Comparison of ENCODE assay signal across 18 cellular contexts in the genomic region with DNA sequence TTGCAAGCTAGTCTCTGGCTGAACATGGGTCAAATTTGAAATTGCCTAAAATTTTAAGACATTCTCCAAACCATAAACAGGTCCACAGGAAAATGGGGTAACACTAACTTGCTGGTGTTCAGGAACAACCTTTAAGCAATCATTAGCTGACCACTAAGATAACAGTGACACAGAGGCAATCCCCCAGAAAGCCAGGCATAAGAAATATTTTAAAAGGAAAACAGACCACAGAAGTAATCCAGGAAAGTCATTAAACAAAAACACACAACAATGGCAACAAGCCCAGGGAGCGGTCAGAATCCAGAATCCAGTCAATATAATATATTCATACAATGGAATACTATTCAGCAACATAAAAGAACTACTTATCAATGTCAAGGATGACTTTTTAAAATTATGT.
"Had no signal": no experiment of that assay in that cellular context is flagged by ENCODE, and none has a peak within 500 bp of the region (broad histone marks: within the 10 kb centered on the region; RNA-seq: fewer than 3 reads in every experiment).

No MANE protein-coding gene starts in this region.

- H3K27me3 ChIP-seq: adrenal gland, esophagus muscularis mucosa, upper lobe of left lung had no signal

- H3K4me1 ChIP-seq: upper lobe of left lung had no signal

- H3K9me3 ChIP-seq: adrenal gland, esophagus muscularis mucosa, upper lobe of left lung had no signal

- H3K36me3 ChIP-seq: adrenal gland, upper lobe of left lung, WERI-Rb-1 had no signal

- H3K27me3 Mint-ChIP-seq: activated naive CD8-positive, alpha-beta T cell had no signal

- DNase-seq: activated CD4-positive, alpha-beta T cell treated with anti-CD3 and anti-CD28 coated beads for 1 hour; activated CD4-positive, alpha-beta T cell treated with anti-CD3 and anti-CD28 coated beads, Interleukin-2, amount 50 U/mL, for 1 hour; activated naive CD4-positive, alpha-beta T cell; activated T-cell treated with anti-CD3 and anti-CD28 coated beads, Interleukin-2, amount 50 U/mL, for 24 hours; adrenal gland; cerebellar nuclear complex; foreskin fibroblast; natural killer cell; stimulated activated CD4-positive, alpha-beta T cell treated with anti-CD3 and anti-CD28 coated beads, Interleukin-4, amount 100 ng/mL, for 4 hours; stimulated activated naive CD8-positive, alpha-beta T cell treated with anti-CD3 and anti-CD28 coated beads, Interleukin-15, Interleukin-2, amounts not matched to agents 100 U/mL and 50 U/mL, for 24 hours; T-cell; upper lobe of left lung; WERI-Rb-1 had no signal

- H3K36me3 Mint-ChIP-seq: natural killer cell had no signal

- H3K4me3 ChIP-seq: adrenal gland, coronary artery, esophagus muscularis mucosa, lung, upper lobe of left lung had no signal

- H3K27ac ChIP-seq: adrenal gland, coronary artery, esophagus muscularis mucosa, upper lobe of left lung, WERI-Rb-1 had no signal

- ATAC-seq: natural killer cell; stimulated activated naive CD8-positive, alpha-beta T cell treated with anti-CD3 and anti-CD28 coated beads, Interleukin-15, Interleukin-2, amounts not matched to agents 100 U/mL and 50 U/mL, for 24 hours; T-cell had no signal

- H3K9me3 Mint-ChIP-seq: activated T-cell treated with anti-CD3 and anti-CD28 coated beads, Interleukin-2, amount 50 U/mL, for 24 hours; activated T-helper 2 cell treated with anti-CD3 and anti-CD28 coated beads, Interferon-gamma antibody, Interleukin-2, Interleukin-4, amounts not matched to agents 10 μg/mL and 5 μg/mL and 100 μg/mL, durations not matched to agents 14 hours and 24 hours and 36 hours; natural killer cell; T-cell had no signal

- H3K4me3 Mint-ChIP-seq: activated naive CD8-positive, alpha-beta T cell; activated T-cell treated with anti-CD3 and anti-CD28 coated beads, Interleukin-2, amount 50 U/mL, for 24 hours; natural killer cell; T-cell had no signal
